Comparison of ENCODE assay signal across 31 cellular contexts in the genomic region with DNA sequence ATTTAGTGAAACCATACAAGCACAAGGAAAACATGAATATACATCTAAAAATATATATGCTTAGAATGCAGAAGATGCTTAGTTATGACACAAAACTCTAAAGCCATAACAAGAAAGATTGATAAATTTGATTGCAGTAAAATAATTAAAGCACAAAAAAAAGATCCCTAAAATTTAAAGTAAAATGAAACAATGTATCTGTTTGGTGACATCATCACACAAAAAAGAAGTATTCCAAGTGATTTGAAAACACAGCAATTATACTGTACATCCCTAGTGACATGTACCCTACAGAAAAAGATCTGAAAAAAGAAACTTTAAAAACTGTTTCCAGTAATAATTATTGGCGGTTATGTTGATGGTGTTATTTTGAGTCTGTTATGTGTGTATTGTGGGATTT. TPM values are rescaled to one million over a fixed set of nuclear protein-coding genes. Genes with fewer than 3 reads are reported as not detected.
"Had no signal": no experiment of that assay in that cellular context is flagged by ENCODE, and none has a peak within 500 bp of the region (broad histone marks: within the 10 kb centered on the region; RNA-seq: fewer than 3 reads in every experiment).

No MANE protein-coding gene starts in this region.

- H3K9me3 Mint-ChIP-seq: naive thymus-derived CD8-positive, alpha-beta T cell; natural killer cell treated with Interleukin-12 subunit alpha and Interleukin-12 subunit beta and Interleukin-15 and Interleukin-18, amount 100 ng/mL, for 72 hours; neural crest cell; stimulated activated naive B cell treated with anti-CD40 and anti-IgM and Interleukin-4, amounts not matched to agents 10 μg/mL and 1 μg/mL and 100 μg/mL, for 72 hours; stimulated activated naive CD8-positive, alpha-beta T cell treated with anti-CD3 and anti-CD28 coated beads, Interleukin-15, Interleukin-2, amounts not matched to agents 100 ng/mL and 50 ng/mL, for 24 hours had no signal

- H3K4me1 ChIP-seq: parathyroid adenoma, psoas muscle, stomach, thyroid gland, tibial nerve, upper lobe of left lung, vagina had no signal

- H3K79me2 ChIP-seq: parathyroid adenoma had no signal

- H3K27ac Mint-ChIP-seq: naive thymus-derived CD8-positive, alpha-beta T cell; natural killer cell treated with Interleukin-12 subunit alpha and Interleukin-12 subunit beta and Interleukin-15 and Interleukin-18, amount 100 ng/mL, for 72 hours; nephron progenitor cell; progenitor cell of endocrine pancreas; stimulated activated effector memory CD8-positive, alpha-beta T cell treated with anti-CD3 and anti-CD28 coated beads, Interleukin-12 subunit alpha, Interleukin-12 subunit beta, amount 100 ng/mL, for 72 hours; stimulated activated naive B cell treated with anti-CD40 and anti-IgM and Interleukin-4, amounts not matched to agents 10 μg/mL and 1 μg/mL and 100 μg/mL, for 72 hours; stimulated activated naive CD8-positive, alpha-beta T cell treated with anti-CD3 and anti-CD28 coated beads, Interleukin-15, Interleukin-2, amounts not matched to agents 100 ng/mL and 50 ng/mL, for 24 hours had no signal

- H3K27ac ChIP-seq: neutrophil, ovary, parathyroid adenoma, psoas muscle, skin epidermis, stomach, thoracic aorta, thyroid gland, tibial nerve, upper lobe of left lung, vagina had no signal

- H2AFZ ChIP-seq: parathyroid adenoma had no signal

- H3K9me3 ChIP-seq: neutrophil, ovary, psoas muscle, stomach, thoracic aorta, thyroid gland, upper lobe of left lung, vagina had no signal

- H3K4me1 Mint-ChIP-seq: naive thymus-derived CD8-positive, alpha-beta T cell; nephron progenitor cell; neural crest cell; stimulated activated effector memory CD8-positive, alpha-beta T cell treated with anti-CD3 and anti-CD28 coated beads, Interleukin-12 subunit alpha, Interleukin-12 subunit beta, amount 100 ng/mL, for 72 hours; stimulated activated naive B cell treated with anti-CD40 and anti-IgM and Interleukin-4, amounts not matched to agents 10 μg/mL and 1 μg/mL and 100 μg/mL, for 72 hours had no signal

- H3K4me3 Mint-ChIP-seq: naive thymus-derived CD8-positive, alpha-beta T cell; natural killer cell treated with Interleukin-12 subunit alpha and Interleukin-12 subunit beta and Interleukin-15 and Interleukin-18, amount 100 ng/mL, for 72 hours; nephron progenitor cell; neural crest cell; stimulated activated effector memory CD8-positive, alpha-beta T cell treated with anti-CD3 and anti-CD28 coated beads, Interleukin-12 subunit alpha, Interleukin-12 subunit beta, amount 100 ng/mL, for 72 hours; stimulated activated naive B cell treated with anti-CD40 and anti-IgM and Interleukin-4, amounts not matched to agents 10 μg/mL and 1 μg/mL and 100 μg/mL, for 72 hours; stimulated activated naive CD8-positive, alpha-beta T cell treated with anti-CD3 and anti-CD28 coated beads, Interleukin-15, Interleukin-2, amounts not matched to agents 100 ng/mL and 50 ng/mL, for 24 hours had no signal

- FAIRE-seq: urothelium cell line had no signal

- H3K27me3 ChIP-seq: neutrophil, ovary, stomach, thyroid gland, tibial nerve, upper lobe of left lung, vagina had no signal

- H3K9ac ChIP-seq: parathyroid adenoma had no signal

- H3K27me3 Mint-ChIP-seq: naive thymus-derived CD8-positive, alpha-beta T cell; natural killer cell treated with Interleukin-12 subunit alpha and Interleukin-12 subunit beta and Interleukin-15 and Interleukin-18, amount 100 ng/mL, for 72 hours; progenitor cell of endocrine pancreas; stimulated activated naive B cell treated with anti-CD40 and anti-IgM and Interleukin-4, amounts not matched to agents 10 μg/mL and 1 μg/mL and 100 μg/mL, for 72 hours; stimulated activated naive CD8-positive, alpha-beta T cell treated with anti-CD3 and anti-CD28 coated beads, Interleukin-15, Interleukin-2, amounts not matched to agents 100 ng/mL and 50 ng/mL, for 24 hours had no signal

- H3K36me3 Mint-ChIP-seq: naive thymus-derived CD8-positive, alpha-beta T cell; natural killer cell treated with Interleukin-12 subunit alpha and Interleukin-12 subunit beta and Interleukin-15 and Interleukin-18, amount 100 ng/mL, for 72 hours; stimulated activated effector memory CD8-positive, alpha-beta T cell treated with anti-CD3 and anti-CD28 coated beads, Interleukin-12 subunit alpha, Interleukin-12 subunit beta, amount 100 ng/mL, for 72 hours; stimulated activated naive B cell treated with anti-CD40 and anti-IgM and Interleukin-4, amounts not matched to agents 10 μg/mL and 1 μg/mL and 100 μg/mL, for 72 hours had no signal

- H3K4me3 ChIP-seq: ovary, psoas muscle, skin epidermis, stomach, thoracic aorta, thyroid gland, tibial nerve, upper lobe of left lung, vagina had no signal

- H3K36me3 ChIP-seq: neutrophil, ovary, stomach, thoracic aorta, thyroid gland, tibial nerve, upper lobe of left lung, vagina had no signal

- ATAC-seq: naive thymus-derived CD8-positive, alpha-beta T cell; natural killer cell treated with Interleukin-12 subunit alpha and Interleukin-12 subunit beta and Interleukin-15 and Interleukin-18, amount 100 ng/mL, for 72 hours; psoas muscle; right cardiac atrium; sciatic nerve; stimulated activated effector memory CD8-positive, alpha-beta T cell treated with anti-CD3 and anti-CD28 coated beads, Interleukin-12 subunit alpha, Interleukin-12 subunit beta, amount 100 ng/mL, for 72 hours; stimulated activated naive B cell treated with anti-CD40 and anti-IgM and Interleukin-4, amounts not matched to agents 10 μg/mL and 1 μg/mL and 100 μg/mL, for 72 hours had no signal

- DNase-seq: naive thymus-derived CD8-positive, alpha-beta T cell; nephron progenitor cell; occipital lobe; ovary; posterior cingulate gyrus; psoas muscle; right cardiac atrium; stimulated activated CD4-positive, alpha-beta T cell treated with anti-CD3 and anti-CD28 coated beads, Interleukin-15, amount 100 ng/mL, for 24 hours; stimulated activated CD4-positive, alpha-beta T cell treated with anti-CD3 and anti-CD28 coated beads, Interleukin-2, amount 100 ng/mL, for 24 hours; stimulated activated CD4-positive, alpha-beta T cell treated with anti-CD3 and anti-CD28 coated beads, Interleukin-2, amount 100 ng/mL, for 48 hours; stimulated activated CD4-positive, alpha-beta T cell treated with anti-CD3 and anti-CD28 coated beads, Interleukin-4, amount 100 ng/mL, for 24 hours; stimulated activated naive B cell treated with anti-CD40 and anti-IgM and Interleukin-4, amounts not matched to agents 10 μg/mL and 1 μg/mL and 100 μg/mL, for 72 hours; stimulated activated naive CD4-positive, alpha-beta T cell treated with Interleukin-2 at 50 U/mL for 16 hours; stomach; thyroid gland; trophoblast cell; upper lobe of left lung had no signal

RNA-seq across cellular contexts. Expression of a gene that starts 37.7 kb away (rescaled TPM):
- total RNA-seq: naive thymus-derived CD8-positive, alpha-beta T cell; natural killer cell treated with Interleukin-12 subunit alpha and Interleukin-12 subunit beta and Interleukin-15 and Interleukin-18, amount 100 ng/mL, for 72 hours; osteoblast had no signal
- polyA plus RNA-seq: naive thymus-derived CD8-positive, alpha-beta T cell had no signal
